In genomic region chr20:58310291-58310782, GRCh38 we compare ENCODE assay signal across 1 cellular context.
TF ChIP-seq lines count a peak whose summit lies in the region.

No MANE protein-coding gene starts in this region.

TF ChIP-seq in GM23338, 12 proteins besides CTCF, POLR2A, EP300 and RAD21 (continued from another document):
- TF ChIP-seq, protein P1, sequence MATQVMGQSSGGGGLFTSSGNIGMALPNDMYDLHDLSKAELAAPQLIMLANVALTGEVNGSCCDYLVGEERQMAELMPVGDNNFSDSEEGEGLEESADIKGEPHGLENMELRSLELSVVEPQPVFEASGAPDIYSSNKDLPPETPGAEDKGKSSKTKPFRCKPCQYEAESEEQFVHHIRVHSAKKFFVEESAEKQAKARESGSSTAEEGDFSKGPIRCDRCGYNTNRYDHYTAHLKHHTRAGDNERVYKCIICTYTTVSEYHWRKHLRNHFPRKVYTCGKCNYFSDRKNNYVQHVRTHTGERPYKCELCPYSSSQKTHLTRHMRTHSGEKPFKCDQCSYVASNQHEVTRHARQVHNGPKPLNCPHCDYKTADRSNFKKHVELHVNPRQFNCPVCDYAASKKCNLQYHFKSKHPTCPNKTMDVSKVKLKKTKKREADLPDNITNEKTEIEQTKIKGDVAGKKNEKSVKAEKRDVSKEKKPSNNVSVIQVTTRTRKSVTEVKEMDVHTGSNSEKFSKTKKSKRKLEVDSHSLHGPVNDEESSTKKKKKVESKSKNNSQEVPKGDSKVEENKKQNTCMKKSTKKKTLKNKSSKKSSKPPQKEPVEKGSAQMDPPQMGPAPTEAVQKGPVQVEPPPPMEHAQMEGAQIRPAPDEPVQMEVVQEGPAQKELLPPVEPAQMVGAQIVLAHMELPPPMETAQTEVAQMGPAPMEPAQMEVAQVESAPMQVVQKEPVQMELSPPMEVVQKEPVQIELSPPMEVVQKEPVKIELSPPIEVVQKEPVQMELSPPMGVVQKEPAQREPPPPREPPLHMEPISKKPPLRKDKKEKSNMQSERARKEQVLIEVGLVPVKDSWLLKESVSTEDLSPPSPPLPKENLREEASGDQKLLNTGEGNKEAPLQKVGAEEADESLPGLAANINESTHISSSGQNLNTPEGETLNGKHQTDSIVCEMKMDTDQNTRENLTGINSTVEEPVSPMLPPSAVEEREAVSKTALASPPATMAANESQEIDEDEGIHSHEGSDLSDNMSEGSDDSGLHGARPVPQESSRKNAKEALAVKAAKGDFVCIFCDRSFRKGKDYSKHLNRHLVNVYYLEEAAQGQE (IDR thresholded peaks at IDR 0.05; ENCODE audit: unreplicated experiment): no peak
- TF ChIP-seq ZNF331 (CRISPR knock-in tag; IDR thresholded peaks at IDR 0.05; ENCODE audit: low read depth): no peak
